Comparison of ENCODE assay signal across 3 cellular contexts in the genomic region with DNA sequence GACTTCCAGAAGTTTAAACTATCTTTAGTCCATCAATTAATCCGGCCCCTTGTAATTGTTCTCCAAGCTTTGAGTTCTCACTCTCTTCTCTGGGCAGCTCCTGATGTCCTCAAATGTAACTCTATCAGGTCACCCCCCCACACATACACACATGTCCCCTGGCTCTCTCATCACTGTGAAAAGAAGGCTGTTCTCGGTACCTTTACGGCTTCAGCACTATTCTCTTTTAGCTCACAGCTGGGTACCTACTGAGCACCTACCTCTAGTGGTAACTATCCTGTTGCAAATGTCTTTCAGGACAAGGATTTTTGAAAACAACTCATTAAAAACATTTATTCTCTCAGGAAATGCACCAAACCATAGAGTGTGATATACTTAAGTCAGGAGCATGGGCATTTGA.
"Had no signal": no experiment of that assay in that cellular context is flagged by ENCODE, and none has a peak within 500 bp of the region (broad histone marks: within the 10 kb centered on the region; RNA-seq: fewer than 3 reads in every experiment).

No MANE protein-coding gene starts in this region.

- H3K4me3 ChIP-seq: GM12878 had no signal

- ATAC-seq: GM12878 had no signal

- DNase-seq: GDM1, GF-D8 had no signal
